ENCODE assay signal across 11 cellular contexts in the genomic region with DNA sequence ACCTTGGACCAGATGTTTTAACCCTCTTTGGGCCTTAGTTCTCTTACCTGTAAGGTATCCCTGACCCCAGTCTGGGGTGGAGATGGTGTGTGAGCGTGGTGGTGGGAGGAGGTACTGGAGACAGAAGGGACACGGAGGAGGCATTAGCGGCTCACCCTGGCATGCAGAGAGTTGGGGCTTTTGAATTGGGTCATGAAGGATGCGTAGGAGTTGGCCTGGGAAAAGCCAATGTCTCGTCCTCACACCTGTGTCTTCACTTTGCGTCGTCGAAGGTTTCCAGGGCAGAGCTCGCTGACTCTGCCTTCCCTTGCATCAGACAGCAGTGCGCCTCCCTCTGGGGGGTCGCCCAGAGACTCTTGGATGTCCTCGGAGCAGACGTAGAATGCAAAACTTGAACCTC.
"Had no signal": no experiment of that assay in that cellular context is flagged by ENCODE, and none has a peak within 500 bp of the region (broad histone marks: within the 10 kb centered on the region; RNA-seq: fewer than 3 reads in every experiment).

No MANE protein-coding gene starts in this region.

- ATAC-seq: heart right ventricle, T-helper 17 cell had no signal

- H3K27ac ChIP-seq: parathyroid adenoma had no signal

- H3K27me3 Mint-ChIP-seq: activated B cell treated with CpG ODN at 0.5 μM for 24 hours; activated CD4-positive, alpha-beta T cell treated with anti-CD3 and anti-CD28 coated beads, Interleukin-2, amount 10 ng/mL, durations not matched to agents 24 days and 14 days; T-helper 17 cell had no signal

- H3K4me2 ChIP-seq: smooth muscle cell had no signal

- H3K9ac ChIP-seq: parathyroid adenoma had no signal

- H2AFZ ChIP-seq: parathyroid adenoma had no signal

- H3K4me3 Mint-ChIP-seq: activated B cell treated with CpG ODN at 0.5 μM for 24 hours; activated CD4-positive, alpha-beta T cell treated with anti-CD3 and anti-CD28 coated beads, Interleukin-2, amount 10 ng/mL, durations not matched to agents 24 days and 14 days; activated naive CD4-positive, alpha-beta T cell treated with anti-CD3 and anti-CD28 coated beads, Interleukin-2, amount 10 ng/mL, durations not matched to agents 7 days and 5 days; T-helper 17 cell had no signal

- DNase-seq: activated B cell treated with CpG ODN at 0.5 μM for 24 hours; activated CD4-positive, alpha-beta T cell treated with anti-CD3 and anti-CD28 coated beads, Interleukin-2, amount 10 ng/mL, durations not matched to agents 24 days and 14 days; activated naive CD4-positive, alpha-beta T cell treated with anti-CD3 and anti-CD28 coated beads, Interleukin-2, amount 10 ng/mL, durations not matched to agents 7 days and 5 days; amniotic stem cell; heart right ventricle; mesendoderm; T-helper 17 cell; tibial artery had no signal

- H3K9me3 ChIP-seq: heart right ventricle, tibial artery had no signal

- H3K36me3 Mint-ChIP-seq: activated naive CD4-positive, alpha-beta T cell treated with anti-CD3 and anti-CD28 coated beads, Interleukin-2, amount 10 ng/mL, durations not matched to agents 7 days and 5 days had no signal

- H3K27ac Mint-ChIP-seq: activated B cell treated with CpG ODN at 0.5 μM for 24 hours; activated CD4-positive, alpha-beta T cell treated with anti-CD3 and anti-CD28 coated beads, Interleukin-2, amount 10 ng/mL, durations not matched to agents 24 days and 14 days; activated naive CD4-positive, alpha-beta T cell treated with anti-CD3 and anti-CD28 coated beads, Interleukin-2, amount 10 ng/mL, durations not matched to agents 7 days and 5 days; activated T-helper 2 cell treated with anti-CD3 and anti-CD28 coated beads, Interferon-gamma antibody, Interleukin-2, Interleukin-4, amounts not matched to agents 10 μg/mL and 5 μg/mL and 100 μg/mL, durations not matched to agents 14 hours and 24 hours and 36 hours; T-helper 17 cell had no signal

- H3K4me1 Mint-ChIP-seq: activated CD4-positive, alpha-beta T cell treated with anti-CD3 and anti-CD28 coated beads, Interleukin-2, amount 10 ng/mL, durations not matched to agents 24 days and 14 days; activated naive CD4-positive, alpha-beta T cell treated with anti-CD3 and anti-CD28 coated beads, Interleukin-2, amount 10 ng/mL, durations not matched to agents 7 days and 5 days had no signal

- H3K36me3 ChIP-seq: heart right ventricle, tibial artery had no signal

- H3K9me3 Mint-ChIP-seq: activated B cell treated with CpG ODN at 0.5 μM for 24 hours; activated CD4-positive, alpha-beta T cell treated with anti-CD3 and anti-CD28 coated beads, Interleukin-2, amount 10 ng/mL, durations not matched to agents 24 days and 14 days; activated naive CD4-positive, alpha-beta T cell treated with anti-CD3 and anti-CD28 coated beads, Interleukin-2, amount 10 ng/mL, durations not matched to agents 7 days and 5 days; activated T-helper 2 cell treated with anti-CD3 and anti-CD28 coated beads, Interferon-gamma antibody, Interleukin-2, Interleukin-4, amounts not matched to agents 10 μg/mL and 5 μg/mL and 100 μg/mL, durations not matched to agents 14 hours and 24 hours and 36 hours had no signal

- H3K4me3 ChIP-seq: heart right ventricle, smooth muscle cell, tibial artery had no signal

- H3K27me3 ChIP-seq: heart right ventricle, tibial artery had no signal
